ENCODE assay signal across 1 cellular context in the genomic region with DNA sequence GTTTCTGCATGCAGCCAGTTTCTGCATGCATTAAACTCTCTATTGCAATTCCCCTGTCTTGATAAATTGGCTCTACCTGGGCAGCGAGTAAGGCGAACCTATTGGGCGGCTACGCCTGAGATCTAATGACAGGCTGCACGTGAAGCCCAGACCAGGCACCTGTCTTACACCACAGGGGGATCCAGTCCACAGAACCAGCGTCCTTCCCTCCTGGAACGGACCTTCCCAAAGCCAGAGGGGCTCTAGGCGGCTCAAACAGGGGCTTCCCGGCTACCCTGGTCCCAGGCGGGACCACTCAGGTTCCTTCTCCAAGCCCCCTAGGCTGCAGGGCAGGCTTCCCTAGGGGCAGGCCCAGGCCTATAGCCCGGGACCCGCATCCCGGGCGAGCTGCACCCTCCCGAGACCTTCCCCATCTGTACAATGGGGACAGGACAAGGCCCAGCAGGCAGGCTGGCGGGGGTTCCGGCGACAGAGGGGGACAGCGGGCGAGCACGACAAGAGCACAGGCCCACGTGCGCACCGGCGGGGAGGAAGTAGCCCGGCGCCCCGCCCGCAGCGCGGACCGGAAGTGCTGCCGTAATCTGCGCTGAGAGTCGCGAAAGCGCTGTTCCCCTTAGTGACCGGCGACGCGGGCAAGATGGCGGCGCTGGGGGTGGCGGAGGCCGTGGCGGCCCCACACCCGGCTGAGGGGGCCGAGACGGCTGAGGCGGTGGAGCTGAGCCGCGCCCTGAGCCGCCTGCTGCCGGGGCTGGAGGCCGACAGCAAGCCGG.
TF ChIP-seq lines count a peak whose summit lies in the region.

TSS of gene DNAAF5 (plus strand) at position 616 of the 770 bp plus-strand sequence. CDS start at position 638, 22 bp downstream.

TF ChIP-seq in HepG2, 621 proteins besides CTCF, POLR2A, EP300 and RAD21 (continued from another document and continues in another):
- TF ChIP-seq, protein P1, sequence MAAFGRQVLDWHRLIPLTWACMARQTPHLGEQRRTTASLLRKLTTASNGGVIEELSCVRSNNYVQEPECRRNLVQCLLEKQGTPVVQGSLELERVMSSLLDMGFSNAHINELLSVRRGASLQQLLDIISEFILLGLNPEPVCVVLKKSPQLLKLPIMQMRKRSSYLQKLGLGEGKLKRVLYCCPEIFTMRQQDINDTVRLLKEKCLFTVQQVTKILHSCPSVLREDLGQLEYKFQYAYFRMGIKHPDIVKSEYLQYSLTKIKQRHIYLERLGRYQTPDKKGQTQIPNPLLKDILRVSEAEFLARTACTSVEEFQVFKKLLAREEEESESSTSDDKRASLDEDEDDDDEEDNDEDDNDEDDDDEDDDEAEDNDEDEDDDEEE (CRISPR knock-in tag; IDR thresholded peaks at IDR 0.05) = peak; percentile 42; the same call in 1 of the 2 replicates
- peak; percentile 41; the same call in 1 of the 2 replicates for TF ChIP-seq ZNF446 (CRISPR knock-in tag; IDR thresholded peaks at IDR 0.05)
- 0 out of 2 replicates have a peak, but pooled peaks have one; percentile 66 for TF ChIP-seq ZNF678 (CRISPR knock-in tag; IDR thresholded peaks at IDR 0.05)
- no peak for TF ChIP-seq TOE1 (CRISPR knock-in tag; IDR thresholded peaks at IDR 0.05)
- no peak for TF ChIP-seq ZBTB39 (CRISPR knock-in tag; IDR thresholded peaks at IDR 0.05)
- no peak for TF ChIP-seq ZNF382 (CRISPR knock-in tag; IDR thresholded peaks at IDR 0.05; ENCODE audit: borderline replicate concordance)
- TF ChIP-seq ZNF251 (CRISPR knock-in tag; IDR thresholded peaks at IDR 0.05) = no peak
- no peak for TF ChIP-seq KLF13 (CRISPR knock-in tag; IDR thresholded peaks at IDR 0.05)
- no peak for TF ChIP-seq TAF15 (IDR thresholded peaks at IDR 0.05; ENCODE audit: low read depth, low read length, poor library complexity, severe bottlenecking)
- TF ChIP-seq, protein P2, sequence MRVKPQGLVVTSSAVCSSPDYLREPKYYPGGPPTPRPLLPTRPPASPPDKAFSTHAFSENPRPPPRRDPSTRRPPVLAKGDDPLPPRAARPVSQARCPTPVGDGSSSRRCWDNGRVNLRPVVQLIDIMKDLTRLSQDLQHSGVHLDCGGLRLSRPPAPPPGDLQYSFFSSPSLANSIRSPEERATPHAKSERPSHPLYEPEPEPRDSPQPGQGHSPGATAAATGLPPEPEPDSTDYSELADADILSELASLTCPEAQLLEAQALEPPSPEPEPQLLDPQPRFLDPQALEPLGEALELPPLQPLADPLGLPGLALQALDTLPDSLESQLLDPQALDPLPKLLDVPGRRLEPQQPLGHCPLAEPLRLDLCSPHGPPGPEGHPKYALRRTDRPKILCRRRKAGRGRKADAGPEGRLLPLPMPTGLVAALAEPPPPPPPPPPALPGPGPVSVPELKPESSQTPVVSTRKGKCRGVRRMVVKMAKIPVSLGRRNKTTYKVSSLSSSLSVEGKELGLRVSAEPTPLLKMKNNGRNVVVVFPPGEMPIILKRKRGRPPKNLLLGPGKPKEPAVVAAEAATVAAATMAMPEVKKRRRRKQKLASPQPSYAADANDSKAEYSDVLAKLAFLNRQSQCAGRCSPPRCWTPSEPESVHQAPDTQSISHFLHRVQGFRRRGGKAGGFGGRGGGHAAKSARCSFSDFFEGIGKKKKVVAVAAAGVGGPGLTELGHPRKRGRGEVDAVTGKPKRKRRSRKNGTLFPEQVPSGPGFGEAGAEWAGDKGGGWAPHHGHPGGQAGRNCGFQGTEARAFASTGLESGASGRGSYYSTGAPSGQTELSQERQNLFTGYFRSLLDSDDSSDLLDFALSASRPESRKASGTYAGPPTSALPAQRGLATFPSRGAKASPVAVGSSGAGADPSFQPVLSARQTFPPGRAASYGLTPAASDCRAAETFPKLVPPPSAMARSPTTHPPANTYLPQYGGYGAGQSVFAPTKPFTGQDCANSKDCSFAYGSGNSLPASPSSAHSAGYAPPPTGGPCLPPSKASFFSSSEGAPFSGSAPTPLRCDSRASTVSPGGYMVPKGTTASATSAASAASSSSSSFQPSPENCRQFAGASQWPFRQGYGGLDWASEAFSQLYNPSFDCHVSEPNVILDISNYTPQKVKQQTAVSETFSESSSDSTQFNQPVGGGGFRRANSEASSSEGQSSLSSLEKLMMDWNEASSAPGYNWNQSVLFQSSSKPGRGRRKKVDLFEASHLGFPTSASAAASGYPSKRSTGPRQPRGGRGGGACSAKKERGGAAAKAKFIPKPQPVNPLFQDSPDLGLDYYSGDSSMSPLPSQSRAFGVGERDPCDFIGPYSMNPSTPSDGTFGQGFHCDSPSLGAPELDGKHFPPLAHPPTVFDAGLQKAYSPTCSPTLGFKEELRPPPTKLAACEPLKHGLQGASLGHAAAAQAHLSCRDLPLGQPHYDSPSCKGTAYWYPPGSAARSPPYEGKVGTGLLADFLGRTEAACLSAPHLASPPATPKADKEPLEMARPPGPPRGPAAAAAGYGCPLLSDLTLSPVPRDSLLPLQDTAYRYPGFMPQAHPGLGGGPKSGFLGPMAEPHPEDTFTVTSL (CRISPR knock-in tag; IDR thresholded peaks at IDR 0.05; ENCODE audit: borderline replicate concordance) = peak; percentile 43; the same call in 1 of the 2 replicates
- no peak for TF ChIP-seq CHD2 (IDR thresholded peaks at IDR 0.05; ENCODE audit: low read depth, low read length)
- TF ChIP-seq, protein P3, sequence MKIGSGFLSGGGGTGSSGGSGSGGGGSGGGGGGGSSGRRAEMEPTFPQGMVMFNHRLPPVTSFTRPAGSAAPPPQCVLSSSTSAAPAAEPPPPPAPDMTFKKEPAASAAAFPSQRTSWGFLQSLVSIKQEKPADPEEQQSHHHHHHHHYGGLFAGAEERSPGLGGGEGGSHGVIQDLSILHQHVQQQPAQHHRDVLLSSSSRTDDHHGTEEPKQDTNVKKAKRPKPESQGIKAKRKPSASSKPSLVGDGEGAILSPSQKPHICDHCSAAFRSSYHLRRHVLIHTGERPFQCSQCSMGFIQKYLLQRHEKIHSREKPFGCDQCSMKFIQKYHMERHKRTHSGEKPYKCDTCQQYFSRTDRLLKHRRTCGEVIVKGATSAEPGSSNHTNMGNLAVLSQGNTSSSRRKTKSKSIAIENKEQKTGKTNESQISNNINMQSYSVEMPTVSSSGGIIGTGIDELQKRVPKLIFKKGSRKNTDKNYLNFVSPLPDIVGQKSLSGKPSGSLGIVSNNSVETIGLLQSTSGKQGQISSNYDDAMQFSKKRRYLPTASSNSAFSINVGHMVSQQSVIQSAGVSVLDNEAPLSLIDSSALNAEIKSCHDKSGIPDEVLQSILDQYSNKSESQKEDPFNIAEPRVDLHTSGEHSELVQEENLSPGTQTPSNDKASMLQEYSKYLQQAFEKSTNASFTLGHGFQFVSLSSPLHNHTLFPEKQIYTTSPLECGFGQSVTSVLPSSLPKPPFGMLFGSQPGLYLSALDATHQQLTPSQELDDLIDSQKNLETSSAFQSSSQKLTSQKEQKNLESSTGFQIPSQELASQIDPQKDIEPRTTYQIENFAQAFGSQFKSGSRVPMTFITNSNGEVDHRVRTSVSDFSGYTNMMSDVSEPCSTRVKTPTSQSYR (CRISPR knock-in tag; IDR thresholded peaks at IDR 0.05; ENCODE audit: borderline replicate concordance) = no peak
- TF ChIP-seq RARA (CRISPR knock-in tag; IDR thresholded peaks at IDR 0.05) = peak; percentile 35; the same call in 1 of the 2 replicates
- TF ChIP-seq ZNF33B (CRISPR knock-in tag; IDR thresholded peaks at IDR 0.05) = peak; percentile 94; the same call in 1 of the 2 replicates
- no peak for TF ChIP-seq ZNF503 (CRISPR knock-in tag; IDR thresholded peaks at IDR 0.05)
- TF ChIP-seq TEAD3 (CRISPR knock-in tag; optimal IDR thresholded peaks at IDR 0.05; ENCODE audit: borderline replicate concordance) = no peak
- peak in 1 of 2 experiments; percentile 85; a peak in 2 of 4 replicates for TF ChIP-seq KLF16 (CRISPR knock-in tag; IDR thresholded peaks at IDR 0.05)
- no peak for TF ChIP-seq PCBP2 (optimal IDR thresholded peaks at IDR 0.05; ENCODE audit: low read depth, low read length, poor library complexity, severe bottlenecking)
- peak; percentile 65 for TF ChIP-seq POLR2AphosphoS5 (IDR thresholded peaks at IDR 0.05; ENCODE audit: low read depth, low read length)
- peak; percentile 87; the same call in 1 of the 2 replicates for TF ChIP-seq IRX3 (CRISPR knock-in tag; IDR thresholded peaks at IDR 0.05; ENCODE audit: borderline replicate concordance, low read depth)
- TF ChIP-seq ZMYM3 (CRISPR knock-in tag; IDR thresholded peaks at IDR 0.05) = no peak
- peak; percentile 89 for TF ChIP-seq PATZ1 (CRISPR knock-in tag; IDR thresholded peaks at IDR 0.05)
- no peak for TF ChIP-seq DPF2 (CRISPR knock-in tag; IDR thresholded peaks at IDR 0.05; ENCODE audit: borderline replicate concordance, low read depth)
- TF ChIP-seq DMTF1 (CRISPR knock-in tag; IDR thresholded peaks at IDR 0.05) = no peak
- TF ChIP-seq AGO2 (optimal IDR thresholded peaks at IDR 0.05; ENCODE audit: low read depth, low read length) = peak; percentile 85
- no peak for TF ChIP-seq ESRRA (CRISPR knock-in tag; IDR thresholded peaks at IDR 0.05; ENCODE audit: low read depth)
- TF ChIP-seq, protein P4, sequence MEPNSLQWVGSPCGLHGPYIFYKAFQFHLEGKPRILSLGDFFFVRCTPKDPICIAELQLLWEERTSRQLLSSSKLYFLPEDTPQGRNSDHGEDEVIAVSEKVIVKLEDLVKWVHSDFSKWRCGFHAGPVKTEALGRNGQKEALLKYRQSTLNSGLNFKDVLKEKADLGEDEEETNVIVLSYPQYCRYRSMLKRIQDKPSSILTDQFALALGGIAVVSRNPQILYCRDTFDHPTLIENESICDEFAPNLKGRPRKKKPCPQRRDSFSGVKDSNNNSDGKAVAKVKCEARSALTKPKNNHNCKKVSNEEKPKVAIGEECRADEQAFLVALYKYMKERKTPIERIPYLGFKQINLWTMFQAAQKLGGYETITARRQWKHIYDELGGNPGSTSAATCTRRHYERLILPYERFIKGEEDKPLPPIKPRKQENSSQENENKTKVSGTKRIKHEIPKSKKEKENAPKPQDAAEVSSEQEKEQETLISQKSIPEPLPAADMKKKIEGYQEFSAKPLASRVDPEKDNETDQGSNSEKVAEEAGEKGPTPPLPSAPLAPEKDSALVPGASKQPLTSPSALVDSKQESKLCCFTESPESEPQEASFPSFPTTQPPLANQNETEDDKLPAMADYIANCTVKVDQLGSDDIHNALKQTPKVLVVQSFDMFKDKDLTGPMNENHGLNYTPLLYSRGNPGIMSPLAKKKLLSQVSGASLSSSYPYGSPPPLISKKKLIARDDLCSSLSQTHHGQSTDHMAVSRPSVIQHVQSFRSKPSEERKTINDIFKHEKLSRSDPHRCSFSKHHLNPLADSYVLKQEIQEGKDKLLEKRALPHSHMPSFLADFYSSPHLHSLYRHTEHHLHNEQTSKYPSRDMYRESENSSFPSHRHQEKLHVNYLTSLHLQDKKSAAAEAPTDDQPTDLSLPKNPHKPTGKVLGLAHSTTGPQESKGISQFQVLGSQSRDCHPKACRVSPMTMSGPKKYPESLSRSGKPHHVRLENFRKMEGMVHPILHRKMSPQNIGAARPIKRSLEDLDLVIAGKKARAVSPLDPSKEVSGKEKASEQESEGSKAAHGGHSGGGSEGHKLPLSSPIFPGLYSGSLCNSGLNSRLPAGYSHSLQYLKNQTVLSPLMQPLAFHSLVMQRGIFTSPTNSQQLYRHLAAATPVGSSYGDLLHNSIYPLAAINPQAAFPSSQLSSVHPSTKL (CRISPR knock-in tag; IDR thresholded peaks at IDR 0.05) = peak; percentile 27; the same call in 1 of the 2 replicates
- TF ChIP-seq TRIM24 (CRISPR knock-in tag; IDR thresholded peaks at IDR 0.05) = no peak
